Comparison of ENCODE assay signal across 13 cellular contexts in the genomic region with DNA sequence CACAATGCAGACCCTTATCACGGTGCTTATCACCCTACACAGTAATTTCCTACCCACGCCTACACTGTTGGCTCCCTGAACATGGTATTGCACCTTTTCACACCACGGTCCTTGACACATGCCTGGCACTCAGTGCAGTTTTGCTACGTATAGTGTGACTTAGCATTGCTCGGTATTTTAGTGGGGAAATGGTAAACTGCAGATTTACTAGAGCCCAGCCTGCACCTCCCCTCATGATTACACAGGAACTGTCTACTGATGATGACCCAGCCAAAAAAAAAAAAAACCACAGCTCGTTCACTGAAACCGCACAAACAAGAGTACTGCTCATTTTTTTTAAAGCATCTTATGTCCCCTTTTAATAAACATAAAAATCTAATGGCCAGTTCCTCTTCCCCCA.
A peak's percentile ranks its signal among the peaks of the same experiment; 100 is the strongest.
DNase-seq lines count a peak whose midpoint lies in the region; ATAC-seq, FAIRE-seq and TF ChIP-seq lines count a peak whose summit lies in the region.
"Had no signal": no experiment of that assay in that cellular context is flagged by ENCODE, and none has a peak within 500 bp of the region (broad histone marks: within the 10 kb centered on the region; RNA-seq: fewer than 3 reads in every experiment).

No MANE protein-coding gene starts in this region.

- DNase-seq in activated T-cell treated with anti-CD3 and anti-CD28 coated beads for 24 hours (ENCODE audit: low read depth) (peak; percentile 29), activated T-cell treated with anti-CD3 and anti-CD28 coated beads for 4 hours (no peak), GM12878 (ENCODE audit: low read depth, low spot score) (no peak), GM19238 (ENCODE audit: insufficient read length, low spot score) (no peak), HAP-1 (ENCODE audit: low spot score in 2 of 2) (no peak), KG1 (lab: John Stamatoyannopoulos, UW) (no peak)
- DNase-seq in stimulated activated CD8-positive, alpha-beta memory T cell treated with anti-CD3 and anti-CD28 coated beads, Interleukin-7, amount 100 ng/mL, for 4 hours (ENCODE audit: low read depth in 2 of 2) = peak; percentile 7 to 14
- DNase-seq: Karpas-422, NCI-H2171 had no signal

- H3K9me3 Mint-ChIP-seq in T-helper 1 cell treated with Interleukin-12 subunit alpha and Interleukin-12 subunit beta and Interleukin-4 antibody, amounts not matched to agents 30 μg/mL and 1 μg/mL, for 36 hours = no peaks in the 10 kb centered on the region

- H3K4me3 ChIP-seq in GM12878 (peak overlapping the region; percentile 99; the same call in 1 of the 2 replicates), HAP-1 (no peak overlapping the region)
- H3K4me3 ChIP-seq: skin epidermis had no signal

- TF ChIP-seq POLR2A in GM12878 (IDR thresholded peaks at IDR 0.05; ENCODE audit: low read depth, low read length) = no peak

- peak overlapping the region; percentile 65 for H3K27ac ChIP-seq in GM12878 (ENCODE audit: control insufficient read depth, insufficient read depth)
- H3K27ac ChIP-seq: RWPE1, skin epidermis had no signal

- POLR2A ChIA-PET in GM12878 (lab: Charles Lee) = interaction anchor here (0.6 to 0.8 kb wide), 2 partner anchors 16 to 495 kb away, joined by 3 read pairs; partner anchors contain the start of gene ZNF425

- RAD21 ChIA-PET in GM12878 (lab: Charles Lee; ENCODE audit: unreplicated experiment) = interaction anchor here (1.0 kb wide), 1 partner anchor 86 kb away, joined by 3 read pairs; no protein-coding TSS in a partner anchor

- peak overlapping the region; percentile 83 for H3K4me2 ChIP-seq in GM12878 (ENCODE audit: control insufficient read depth, insufficient read depth)

- peak; percentile 56 for FAIRE-seq in GM12878 (lab: Jason Lieb, UNC)
- FAIRE-seq: H1 had no signal

- no peak for TF ChIP-seq EP300 in GM12878 (IDR thresholded peaks at IDR 0.05; ENCODE audit: borderline replicate concordance in 1 of 2, control insufficient read depth in 1 of 2, low read depth in 2 of 2, low read length in 2 of 2)

- H3K27me3 ChIP-seq in GM12878 (replicated peaks in 1 of 2; ENCODE audit: control insufficient read depth in 2 of 2, insufficient read depth in 2 of 2, low read length in 1 of 2) (peaks cover 0 to 3% of the 10 kb centered on the region in 2 experiments; a peak in 2 of 4 replicates), HAP-1 (ENCODE audit: low read depth) (no peaks in the 10 kb centered on the region)

- peak overlapping the region; percentile 68 for H3K27ac Mint-ChIP-seq in T-helper 1 cell treated with Interleukin-12 subunit alpha and Interleukin-12 subunit beta and Interleukin-4 antibody, amounts not matched to agents 30 μg/mL and 1 μg/mL, for 36 hours

- H3K4me1 ChIP-seq in GM12878 (ENCODE audit: control insufficient read depth, insufficient read depth, low read length) = peaks cover 24% of the 10 kb centered on the region
- H3K4me1 ChIP-seq in HAP-1 = peaks cover 6% of the 10 kb centered on the region

- H4K20me1 ChIP-seq in GM12878 (ENCODE audit: control insufficient read depth, insufficient read depth) = peaks cover 3% of the 10 kb centered on the region

- ATAC-seq in GM12878 = peak; percentile 29

- H3K79me2 ChIP-seq in GM12878 (ENCODE audit: control insufficient read depth, insufficient read depth, low read length) = peaks cover 41% of the 10 kb centered on the region

- H2AFZ ChIP-seq in GM12878 (ENCODE audit: control insufficient read depth, low read depth, low read length) = no peak overlapping the region

- CTCF ChIA-PET in GM12878 (lab: Yijun Ruan, JAX) = interaction anchor here (0.6 to 2.4 kb wide), 4 partner anchors 16 to 360 kb away, joined by 3 to 11 read pairs (median 4); partner anchors contain the start of gene ZNF783

- no TSS peak for BruUV-seq in GM12878 (replicated peaks; lab: Mats Ljungman, UMichigan)

- no peak for TF ChIP-seq CTCF in GM12878 (IDR thresholded peaks at IDR 0.05 in 2 of 3, conservative IDR thresholded peaks at IDR 0.05 in 1 of 3; ENCODE audit: control insufficient read depth in 2 of 3, extremely low read depth in 1 of 3, insufficient read depth in 1 of 3, low read depth in 3 of 3, low read length in 3 of 3)

- peaks cover 14% of the 10 kb centered on the region for H3K27me3 Mint-ChIP-seq in T-helper 1 cell treated with Interleukin-12 subunit alpha and Interleukin-12 subunit beta and Interleukin-4 antibody, amounts not matched to agents 30 μg/mL and 1 μg/mL, for 36 hours (ENCODE audit: low read depth)

- SMC1A ChIA-PET in GM12878 (lab: Charles Lee; ENCODE audit: uncharacterized antibody, unreplicated experiment) = interaction anchor here (1.0 to 3.4 kb wide), 2 partner anchors 22 to 82 kb away, joined by 3 to 17 read pairs; no protein-coding TSS in a partner anchor

- H3K4me3 Mint-ChIP-seq in T-helper 1 cell treated with Interleukin-12 subunit alpha and Interleukin-12 subunit beta and Interleukin-4 antibody, amounts not matched to agents 30 μg/mL and 1 μg/mL, for 36 hours = peak overlapping the region; percentile 48

- in situ Hi-C loops in GM12878 (cut with MboI) = no loop called here
- in situ Hi-C loops in HAP-1 (cut with MboI; ENCODE audit: low sequenced_read_pairs) = no loop called here

- H3K9me3 ChIP-seq in GM12878 (replicated peaks; ENCODE audit: control insufficient read depth, insufficient read depth, low read length) (no peaks in the 10 kb centered on the region), HAP-1 (no peaks in the 10 kb centered on the region)

- intact Hi-C loops in GM12878 (cut with micrococcal nuclease; ENCODE audit: unreplicated experiment) = loop anchor here (5.0 kb wide), 1 partner anchor 474 kb away; the partner anchor contains the start of gene ZNF398

- peaks cover 38% of the 10 kb centered on the region for H3K36me3 Mint-ChIP-seq in T-helper 1 cell treated with Interleukin-12 subunit alpha and Interleukin-12 subunit beta and Interleukin-4 antibody, amounts not matched to agents 30 μg/mL and 1 μg/mL, for 36 hours (ENCODE audit: low read depth)

- 9% methylated on average over 7 of the region's 7 CpGs for WGBS in GM12878 (ENCODE audit: insufficient coverage, insufficient replicate concordance, low lambda C conversion rate, missing lambda C conversion rate)

- H3K36me3 ChIP-seq in GM12878 (ENCODE audit: control insufficient read depth in 2 of 2, insufficient read depth in 2 of 2, low read length in 1 of 2) = peaks cover 14 to 17% of the 10 kb centered on the region in 2 experiments
- H3K36me3 ChIP-seq in HAP-1 (replicated peaks) = peaks cover 27% of the 10 kb centered on the region

- no peak for TF ChIP-seq RAD21 in GM12878 (IDR thresholded peaks at IDR 0.05; ENCODE audit: insufficient read depth, low read depth, low read length)

- peak overlapping the region; percentile 85 for H3K9ac ChIP-seq in GM12878 (ENCODE audit: control insufficient read depth, insufficient read depth, low read length)

- peaks cover 35% of the 10 kb centered on the region for H3K4me1 Mint-ChIP-seq in T-helper 1 cell treated with Interleukin-12 subunit alpha and Interleukin-12 subunit beta and Interleukin-4 antibody, amounts not matched to agents 30 μg/mL and 1 μg/mL, for 36 hours (ENCODE audit: low read depth)

TF ChIP-seq in GM12878, 131 proteins besides CTCF, POLR2A, EP300 and RAD21 (continues in another document):
- TF ChIP-seq STAT3 (IDR thresholded peaks at IDR 0.05; ENCODE audit: low read depth, low read length) (no peak), HSF1 (IDR thresholded peaks at IDR 0.05; ENCODE audit: low read depth, low read length) (no peak), RCOR1 (conservative IDR thresholded peaks at IDR 0.05; ENCODE audit: low read depth, low read length) (no peak), TCF12 (IDR thresholded peaks at IDR 0.05; ENCODE audit: low read depth, low read length) (no peak), SP1 (IDR thresholded peaks at IDR 0.05; ENCODE audit: low read depth, low read length) (no peak), TARDBP (IDR thresholded peaks at IDR 0.05; ENCODE audit: borderline replicate concordance) (no peak), ESRRA (IDR thresholded peaks at IDR 0.05; ENCODE audit: low read length) (no peak)

Comparison
In these comparisons a context has a peak if more than half of its experiments do, and no peak if none do; other contexts are left out.
1. DNase-seq: peak in activated T-cell treated with anti-CD3 and anti-CD28 coated beads for 24 hours (single experiment) and stimulated activated CD8-positive, alpha-beta memory T cell treated with anti-CD3 and anti-CD28 coated beads, Interleukin-7, amount 100 ng/mL, for 4 hours (2 of 2); none in activated T-cell treated with anti-CD3 and anti-CD28 coated beads for 4 hours (single experiment), GM12878 (single experiment), GM19238 (single experiment), HAP-1 (0 of 2) and KG1 (single experiment).